Comparison of ENCODE assay signal across 1 cellular context in the genomic region with DNA sequence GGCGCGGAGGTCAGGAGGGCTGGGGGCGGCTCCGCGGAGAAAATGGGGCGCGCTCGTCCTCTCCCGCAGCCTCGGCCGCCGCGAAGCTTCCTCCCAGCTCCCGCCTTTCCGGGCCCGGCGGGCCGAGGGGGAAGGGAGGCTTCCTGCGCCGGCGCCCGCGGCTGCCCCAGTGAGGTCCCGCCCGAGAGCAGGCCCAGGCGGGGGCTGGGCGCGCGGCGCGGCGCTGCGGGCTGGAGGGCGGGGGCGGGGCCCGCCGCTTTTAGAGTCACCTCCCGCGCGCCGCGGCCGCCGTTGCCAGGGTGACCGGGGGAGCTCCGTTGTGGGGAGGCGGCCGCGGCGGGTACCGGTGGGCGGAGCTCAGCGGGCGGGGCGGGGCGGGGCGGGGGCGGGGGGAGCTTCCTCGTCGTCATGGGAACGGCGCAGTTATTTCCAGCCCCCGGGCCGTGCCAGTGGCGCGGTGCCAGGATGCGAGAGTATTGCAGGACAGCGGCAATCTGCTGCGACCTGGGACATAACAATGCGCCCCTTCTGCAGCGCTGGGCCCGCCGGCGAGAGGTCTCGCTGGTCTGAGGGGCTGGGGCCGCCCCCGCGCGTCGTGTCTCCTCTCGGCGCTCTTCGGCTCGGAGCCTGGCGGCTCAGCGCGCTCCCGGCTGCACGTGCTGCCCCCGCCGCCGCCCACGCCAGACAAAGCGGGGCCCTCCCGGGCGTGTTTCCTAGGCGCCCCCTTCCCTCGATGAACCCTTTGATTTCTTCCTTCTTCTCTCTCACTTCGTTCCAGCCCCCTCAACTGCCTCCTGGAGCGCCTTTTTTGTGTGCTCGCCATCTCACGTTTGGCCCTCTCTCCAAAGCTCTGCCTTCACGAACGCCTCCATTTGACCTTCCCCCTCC.
TF ChIP-seq lines count a peak whose summit lies in the region.

No MANE protein-coding gene starts in this region.

TF ChIP-seq in GM12878, 131 proteins besides CTCF, POLR2A, EP300 and RAD21 (continued from another document and continues in another):
- TF ChIP-seq ZNF687 (IDR thresholded peaks at IDR 0.05) (peak; percentile 13; the same call in 1 of the 2 replicates), CBX5 (IDR thresholded peaks at IDR 0.05; ENCODE audit: low read depth) (no peak), ZNF207 (IDR thresholded peaks at IDR 0.05; ENCODE audit: borderline replicate concordance) (0 out of 2 replicates have a peak, but pooled peaks have one; percentile 39), CHD1 (IDR thresholded peaks at IDR 0.05; ENCODE audit: low read depth, low read length) (no peak), YY1 (IDR thresholded peaks at IDR 0.05; ENCODE audit: low read depth, low read length) (peak; percentile 2; the same call in 1 of the 2 replicates), CREM (IDR thresholded peaks at IDR 0.05; ENCODE audit: low read depth) (no peak), BCL3 (IDR thresholded peaks at IDR 0.05; ENCODE audit: borderline replicate concordance, insufficient read depth, low read depth, low read length, poor library complexity, severe bottlenecking) (no peak), KAT2A (conservative IDR thresholded peaks at IDR 0.05; ENCODE audit: control insufficient read depth, low read depth, low read length) (no peak), ZSCAN29 (IDR thresholded peaks at IDR 0.05) (0 out of 2 replicates have a peak, but pooled peaks have one; percentile 22), GABPA (IDR thresholded peaks at IDR 0.05; ENCODE audit: low read depth) (no peak), YBX1 (IDR thresholded peaks at IDR 0.05) (no peak), LARP7 (IDR thresholded peaks at IDR 0.05) (peak; percentile 7; the same call in 1 of the 2 replicates), NRF1 (conservative IDR thresholded peaks at IDR 0.05; ENCODE audit: low read depth, low read length) (peak; percentile 29; the same call in 1 of the 2 replicates), MEF2A (IDR thresholded peaks at IDR 0.05; ENCODE audit: insufficient read depth, low read depth, low read length) (no peak), ZNF274 (IDR thresholded peaks at IDR 0.05; ENCODE audit: insufficient read depth, insufficient read length) (no peak), JUNB (IDR thresholded peaks at IDR 0.05) (no peak), STAT3 (IDR thresholded peaks at IDR 0.05; ENCODE audit: low read depth, low read length) (no peak), HDAC2 (IDR thresholded peaks at IDR 0.05) (no peak), TCF12 (IDR thresholded peaks at IDR 0.05; ENCODE audit: low read depth, low read length) (peak; percentile 32; the same call in 1 of the 2 replicates), MXI1 (IDR thresholded peaks at IDR 0.05; ENCODE audit: low read depth, low read length) (no peak), ETV6 (conservative IDR thresholded peaks at IDR 0.05 in 1 of 2, IDR thresholded peaks at IDR 0.05 in 1 of 2; ENCODE audit: borderline replicate concordance in 1 of 2, low read depth in 1 of 2) (no peak), SREBF2 (IDR thresholded peaks at IDR 0.05; ENCODE audit: low read length) (no peak), CEBPZ (IDR thresholded peaks at IDR 0.05; ENCODE audit: low read depth, low read length) (no peak), SMC3 (IDR thresholded peaks at IDR 0.05; ENCODE audit: borderline replicate concordance, low read length) (no peak), EGR1 (IDR thresholded peaks at IDR 0.05; ENCODE audit: borderline replicate concordance in 1 of 2, low read depth in 2 of 2, low read length in 2 of 2) (peak in 1 of 2 experiments; percentile 82; a peak in 2 of 3 replicates), SUPT20H (IDR thresholded peaks at IDR 0.05; ENCODE audit: borderline replicate concordance, control insufficient read depth, low read depth, low read length) (no peak), FOXM1 (IDR thresholded peaks at IDR 0.05; ENCODE audit: low read depth, low read length) (no peak), ATF7 (IDR thresholded peaks at IDR 0.05; ENCODE audit: low read depth) (no peak), EZH2 (IDR thresholded peaks at IDR 0.05; ENCODE audit: borderline replicate concordance, control insufficient read depth, low read depth, low read length) (no peak), IRF5 (IDR thresholded peaks at IDR 0.05; ENCODE audit: borderline replicate concordance) (no peak), IKZF2 (IDR thresholded peaks at IDR 0.05) (no peak; a peak in 1 of 4 replicates), CBFB (IDR thresholded peaks at IDR 0.05; ENCODE audit: low read depth) (no peak), RELA (IDR thresholded peaks at IDR 0.05; ENCODE audit: borderline replicate concordance, partially characterized antibody) (no peak), SMARCA5 (IDR thresholded peaks at IDR 0.05) (no peak), NR2C1 (IDR thresholded peaks at IDR 0.05) (no peak), ZBTB33 (IDR thresholded peaks at IDR 0.05) (no peak), ZNF384 (IDR thresholded peaks at IDR 0.05; ENCODE audit: borderline replicate concordance, low read depth, low read length) (no peak), CEBPB (IDR thresholded peaks at IDR 0.05; ENCODE audit: borderline replicate concordance in 1 of 2, low read depth in 2 of 2, low read length in 2 of 2) (no peak), CBX3 (IDR thresholded peaks at IDR 0.05; ENCODE audit: borderline replicate concordance, low read depth) (no peak), GATAD2B (conservative IDR thresholded peaks at IDR 0.05; ENCODE audit: low read depth) (peak; percentile 64), SUZ12 (IDR thresholded peaks at IDR 0.05; ENCODE audit: unreplicated experiment) (no peak), ZZZ3 (IDR thresholded peaks at IDR 0.05; ENCODE audit: control insufficient read depth, insufficient read length, low read depth) (no peak), PML (IDR thresholded peaks at IDR 0.05; ENCODE audit: low read length) (no peak), IRF3 (IDR thresholded peaks at IDR 0.05) (no peak)
- TF ChIP-seq, protein P1, sequence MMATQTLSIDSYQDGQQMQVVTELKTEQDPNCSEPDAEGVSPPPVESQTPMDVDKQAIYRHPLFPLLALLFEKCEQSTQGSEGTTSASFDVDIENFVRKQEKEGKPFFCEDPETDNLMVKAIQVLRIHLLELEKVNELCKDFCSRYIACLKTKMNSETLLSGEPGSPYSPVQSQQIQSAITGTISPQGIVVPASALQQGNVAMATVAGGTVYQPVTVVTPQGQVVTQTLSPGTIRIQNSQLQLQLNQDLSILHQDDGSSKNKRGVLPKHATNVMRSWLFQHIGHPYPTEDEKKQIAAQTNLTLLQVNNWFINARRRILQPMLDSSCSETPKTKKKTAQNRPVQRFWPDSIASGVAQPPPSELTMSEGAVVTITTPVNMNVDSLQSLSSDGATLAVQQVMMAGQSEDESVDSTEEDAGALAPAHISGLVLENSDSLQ (IDR thresholded peaks at IDR 0.05) = no peak
